8 cellular contexts compared by ENCODE assay signal in genomic region chr19:24033962-24034342, GRCh38. TPM values are rescaled to one million over a fixed set of nuclear protein-coding genes. Genes with fewer than 3 reads are reported as not detected.
A peak's percentile ranks its signal among the peaks of the same experiment; 100 is the strongest.
DNase-seq lines count a peak whose midpoint lies in the region; ATAC-seq and TF ChIP-seq lines count a peak whose summit lies in the region.

No MANE protein-coding gene starts in this region.

- H2AFZ ChIP-seq in GM23338 = 0 out of 2 replicates have a peak overlapping the region, but pooled peaks have one; percentile 86

- no peaks in the 10 kb centered on the region for H3K9me3 ChIP-seq in mucosa of descending colon

- H3K36me3 Mint-ChIP-seq in GM23338 (ENCODE audit: low read depth) = peaks cover 45% of the 10 kb centered on the region

- TF ChIP-seq CTCF in GM23338 (conservative IDR thresholded peaks at IDR 0.05; ENCODE audit: low read depth in 2 of 2) (no peak), LNCaP clone FGC (IDR thresholded peaks at IDR 0.05; ENCODE audit: control insufficient read depth, extremely low read depth, insufficient read depth) (no peak), epithelial cell of proximal tubule (conservative IDR thresholded peaks at IDR 0.05; ENCODE audit: low read depth, low read length) (no peak), mucosa of descending colon (IDR thresholded peaks at IDR 0.05) (no peak)

- no peaks in the 10 kb centered on the region for H3F3A ChIP-seq in GM23338 (replicated peaks; ENCODE audit: low read depth)

- intact Hi-C loops in mucosa of descending colon (cut with DNase I, micrococcal nuclease) = no loop called here

- H3K27ac Mint-ChIP-seq in GM23338 = peak overlapping the region; percentile 100

- H3K9me2 ChIP-seq in GM23338 (ENCODE audit: insufficient read depth) = no peaks in the 10 kb centered on the region

- peak overlapping the region; percentile 96 for H3K4me2 ChIP-seq in GM23338

- H3K79me2 ChIP-seq in GM23338 (replicated peaks; ENCODE audit: insufficient read depth) = peaks cover 54% of the 10 kb centered on the region

- H3K4me1 Mint-ChIP-seq in GM23338 = peaks cover 17% of the 10 kb centered on the region

- peaks cover 3% of the 10 kb centered on the region; the same call in 2 of the 3 replicates for H3K9me3 Mint-ChIP-seq in GM23338

- ATAC-seq in GM23338 (peak; percentile 28), mucosa of descending colon (peak; percentile 75)

- H3K27me3 Mint-ChIP-seq in GM23338 (ENCODE audit: insufficient read depth, low read depth, poor library complexity) = peaks cover 14% of the 10 kb centered on the region

- peak overlapping the region; percentile 100 for H3K4me3 Mint-ChIP-seq in GM23338

- peaks cover 39% of the 10 kb centered on the region for H4K20me1 ChIP-seq in GM23338 (replicated peaks; ENCODE audit: insufficient read depth)

- peak overlapping the region; percentile 94 for H3K4me3 ChIP-seq in GM23338
- H3K4me3 ChIP-seq in LNCaP clone FGC (ENCODE audit: low read depth, low read length) = peak overlapping the region; percentile 89
- H3K4me3 ChIP-seq in epithelial cell of proximal tubule (ENCODE audit: low read depth, low read length) = peak overlapping the region; percentile 96
- peak overlapping the region; percentile 79 for H3K4me3 ChIP-seq in mucosa of descending colon

- H3K27ac ChIP-seq in GM23338 (ENCODE audit: low read depth) = peak overlapping the region; percentile 100

- no peaks in the 10 kb centered on the region for H3K27me3 ChIP-seq in GM23338 (ENCODE audit: insufficient read depth)

- H3K36me3 ChIP-seq in GM23338 (ENCODE audit: insufficient read depth) (peaks cover 19% of the 10 kb centered on the region), mucosa of descending colon (ENCODE audit: low read depth) (no peaks in the 10 kb centered on the region)

- DNase-seq in NCI-H345 (lab: John Stamatoyannopoulos, UW) = peak; percentile 36
- no peak for DNase-seq in NCI-H345 treated with DMSO at 0.1 percent for 48 hours (lab: John Stamatoyannopoulos, UW; ENCODE audit: unreplicated experiment)
- peak; percentile 50 for DNase-seq in GM23338 (ENCODE audit: low spot score)
- no peak for DNase-seq in LNCaP clone FGC (ENCODE audit: low read depth)
- peak; percentile 45 for DNase-seq in activated CD4-positive, alpha-beta T cell treated with anti-CD3 and anti-CD28 coated beads for 48 hours
- DNase-seq in epithelial cell of proximal tubule (ENCODE audit: low read depth) = peak; percentile 22
- peak in 2 of 3 donors; percentile 68 to 69 for DNase-seq in mucosa of descending colon
- peak; percentile 64 for DNase-seq in superior temporal gyrus (ENCODE audit: extremely low spot score)

- H3K4me1 ChIP-seq in GM23338 (ENCODE audit: insufficient read depth) = peaks cover 26% of the 10 kb centered on the region
- H3K4me1 ChIP-seq in mucosa of descending colon (ENCODE audit: low read depth) = peaks cover 19% of the 10 kb centered on the region

TF ChIP-seq in GM23338, 12 proteins besides CTCF, POLR2A, EP300 and RAD21:
- TF ChIP-seq STAT1 (IDR thresholded peaks at IDR 0.05; ENCODE audit: unreplicated experiment) = no peak
- no peak for TF ChIP-seq ZNF331 (CRISPR knock-in tag; IDR thresholded peaks at IDR 0.05; ENCODE audit: low read depth)
- TF ChIP-seq CREB1 (CRISPR knock-in tag; IDR thresholded peaks at IDR 0.05; ENCODE audit: low read depth) = no peak
- TF ChIP-seq JUNB (IDR thresholded peaks at IDR 0.05; ENCODE audit: unreplicated experiment) = no peak
TF ChIP-seq in GM23338: peak in this region for 0.

RNA-seq across cellular contexts. Expression of gene ZNF254, which starts 53.0 kb away (rescaled TPM):
- 44.0 and 45.6 TPM in 2 replicates for total RNA-seq in GM23338 (2014; rRNA removed; shearing (Covaris generic))
- 13.1 and 14.4 TPM in 2 replicates for polyA plus RNA-seq in GM23338 (2016; fragmentation: Nextera tagmentation; extraction: Ambion mirVana)
- total RNA-seq in epithelial cell of proximal tubule (13.9 and 19.6 TPM in 2 replicates), mucosa of descending colon (10 to 100 TPM; 13.7 to 22.4 (median 17.3) TPM)

Comparison
In these comparisons a context has a peak if more than half of its experiments do, and no peak if none do; other contexts are left out.
1. DNase-seq: peak in NCI-H345 (single experiment), GM23338 (single experiment), activated CD4-positive, alpha-beta T cell treated with anti-CD3 and anti-CD28 coated beads for 48 hours (single experiment), epithelial cell of proximal tubule (single experiment), mucosa of descending colon (2 of 3) and superior temporal gyrus (single experiment); none in NCI-H345 treated with DMSO at 0.1 percent for 48 hours (single experiment) and LNCaP clone FGC (single experiment).
2. Peak in every context shown above with its lines, with median percentiles within 50 percentile points of each other: H3K4me3 ChIP-seq.